ENCODE assay signal across 11 cellular contexts in genomic region chr3:112308151-112308911, GRCh38. TPM values are rescaled to one million over a fixed set of nuclear protein-coding genes. Genes with fewer than 3 reads are reported as not detected.
A peak's percentile ranks its signal among the peaks of the same experiment; 100 is the strongest.
DNase-seq lines count a peak whose midpoint lies in the region.
"Had no signal": no experiment of that assay in that cellular context is flagged by ENCODE, and none has a peak within 500 bp of the region (broad histone marks: within the 10 kb centered on the region; RNA-seq: fewer than 3 reads in every experiment).

No MANE protein-coding gene starts in this region.

- peaks cover 1% of the 10 kb centered on the region for H3K79me1 ChIP-seq in neuronal stem cell (ENCODE audit: low read depth, low read length)

- no peak overlapping the region for H4K8ac ChIP-seq in neuronal stem cell (ENCODE audit: low read depth, low read length)

- H3K9me2 ChIP-seq in Karpas-422 (replicated peaks; ENCODE audit: insufficient read depth, low read length) = no peaks in the 10 kb centered on the region

- H2BK5ac ChIP-seq in neuronal stem cell (ENCODE audit: low read length) = no peak overlapping the region

- H4K20me1 ChIP-seq in Karpas-422 (ENCODE audit: insufficient read depth, low read depth, low read length) = no peaks in the 10 kb centered on the region

- H3K14ac ChIP-seq in neuronal stem cell (ENCODE audit: low read length) = no peak overlapping the region

- no peak overlapping the region for H2BK15ac ChIP-seq in neuronal stem cell (ENCODE audit: low read length)

- H3K36me3 ChIP-seq in HUES64 (ENCODE audit: insufficient read depth, low read length) (no peaks in the 10 kb centered on the region), neuronal stem cell (replicated peaks in 1 of 2; ENCODE audit: control insufficient read depth in 2 of 2, insufficient read depth in 2 of 2, low read length in 2 of 2) (no peaks in the 10 kb centered on the region), Karpas-422 (ENCODE audit: insufficient read depth, low read length) (no peaks in the 10 kb centered on the region)
- H3K36me3 ChIP-seq: MG63 had no signal

- WGBS in HUES64 = 62% methylated on average over 5 of the region's 7 CpGs
- WGBS in neuronal stem cell (ENCODE audit: extremely low coverage in 2 of 2, insufficient read length in 2 of 2, insufficient replicate concordance in 1 of 2), 2 donors = no CpG with 5 or more reads among the region's 7 CpGs

- DNase-seq in NCI-H82 treated with DMSO at 0.1 percent for 48 hours (lab: John Stamatoyannopoulos, UW; ENCODE audit: unreplicated experiment) (peak; percentile 64), epithelial cell of prostate (ENCODE audit: low read depth, low spot score) (peak; percentile 27), neuronal stem cell (ENCODE audit: low spot score) (peak; percentile 47), Karpas-422 (no peak), D341Med (ENCODE audit: low spot score) (no peak), H4 (ENCODE audit: low spot score) (no peak)
- DNase-seq in central memory CD4-positive, alpha-beta T cell = no peak
- DNase-seq: MG63 had no signal

- no peaks in the 10 kb centered on the region for H3K79me2 ChIP-seq in Karpas-422 (ENCODE audit: low read length)

- no peak overlapping the region for H3K4ac ChIP-seq in neuronal stem cell (ENCODE audit: low read length)

- H4K91ac ChIP-seq in neuronal stem cell (ENCODE audit: low read depth, low read length, poor library complexity) = no peak overlapping the region

- no peak overlapping the region for H2BK12ac ChIP-seq in neuronal stem cell (ENCODE audit: low read length)

- H2AK5ac ChIP-seq in neuronal stem cell (ENCODE audit: low read depth, low read length) = no peak overlapping the region

- H3K23ac ChIP-seq in neuronal stem cell (ENCODE audit: low read depth, low read length, poor library complexity) = no peak overlapping the region

- H3K18ac ChIP-seq in neuronal stem cell (ENCODE audit: low read length) = no peak overlapping the region

- no peaks in the 10 kb centered on the region for H3K27me3 ChIP-seq in HUES64 (ENCODE audit: insufficient read depth, low read length)
- H3K27me3 ChIP-seq in neuronal stem cell (ENCODE audit: control insufficient read depth in 3 of 3, insufficient read depth in 3 of 3, low read depth in 1 of 3, low read length in 3 of 3) = no peaks in the 10 kb centered on the region
- H3K27me3 ChIP-seq in Karpas-422 (ENCODE audit: low read length) = no peaks in the 10 kb centered on the region
- H3K27me3 ChIP-seq: MG63 had no signal

- H3K27ac ChIP-seq in HUES64 (ENCODE audit: low read depth, low read length) = peak overlapping the region; percentile 22; the same call in 1 of the 2 replicates
- peak overlapping the region; percentile 62 for H3K27ac ChIP-seq in epithelial cell of prostate
- H3K27ac ChIP-seq in neuronal stem cell (replicated peaks; ENCODE audit: low read length) = no peak overlapping the region
- no peak overlapping the region for H3K27ac ChIP-seq in Karpas-422 (ENCODE audit: low read length)
- H3K27ac ChIP-seq: coronary artery had no signal

- H3K4me3 ChIP-seq in HUES64 (ENCODE audit: low read length) = no peak overlapping the region
- H3K4me3 ChIP-seq in neuronal stem cell (ENCODE audit: low read length in 2 of 2) = no peak overlapping the region
- no peak overlapping the region for H3K4me3 ChIP-seq in Karpas-422 (ENCODE audit: low read length)
- H3K4me3 ChIP-seq: coronary artery, MG63 had no signal

- H3K4me2 ChIP-seq in neuronal stem cell (ENCODE audit: insufficient read depth, low read length, poor library complexity, severe bottlenecking) (no peak overlapping the region), Karpas-422 (ENCODE audit: low read depth, low read length, poor library complexity, severe bottlenecking) (no peak overlapping the region)

- H2AFZ ChIP-seq in neuronal stem cell (ENCODE audit: low read length) (peak overlapping the region; percentile 41), Karpas-422 (ENCODE audit: low read length) (no peak overlapping the region)

- H3K4me1 ChIP-seq in HUES64 (ENCODE audit: insufficient read depth, low read length) = peaks cover 35% of the 10 kb centered on the region
- H3K4me1 ChIP-seq in neuronal stem cell (ENCODE audit: control insufficient read depth in 2 of 2, insufficient read depth in 1 of 2, low read depth in 1 of 2, low read length in 2 of 2) = peaks cover 12 to 20% of the 10 kb centered on the region in 2 donors
- peaks cover 11% of the 10 kb centered on the region for H3K4me1 ChIP-seq in Karpas-422 (ENCODE audit: low read length)

- H3K9ac ChIP-seq in HUES64 (ENCODE audit: low read depth, low read length) (no peak overlapping the region), neuronal stem cell (ENCODE audit: low read depth, low read length, poor library complexity) (no peak overlapping the region), Karpas-422 (ENCODE audit: low read length) (no peak overlapping the region)

- H2BK120ac ChIP-seq in neuronal stem cell (ENCODE audit: low read depth, low read length) = no peak overlapping the region

- H3K9me3 ChIP-seq in HUES64 (ENCODE audit: insufficient read depth, low read depth, low read length) (no peaks in the 10 kb centered on the region), neuronal stem cell (replicated peaks in 1 of 2; ENCODE audit: control insufficient read depth in 2 of 2, insufficient read depth in 1 of 2, low read depth in 1 of 2, low read length in 2 of 2) (no peaks in the 10 kb centered on the region), Karpas-422 (ENCODE audit: low read length) (no peaks in the 10 kb centered on the region)
- H3K9me3 ChIP-seq: MG63 had no signal

RNA-seq across cellular contexts. Expression of gene SLC9C1, which starts 14.3 kb away (rescaled TPM):
- 0.15 TPM for polyA plus RNA-seq in HUES64 (2013, experiment 1 of 2)
- polyA plus RNA-seq in HUES64 (2013, experiment 2 of 2) = 0.51 TPM
- polyA plus RNA-seq in neuronal stem cell (2013, experiment 1 of 2) = 0.03 TPM
- polyA plus RNA-seq in neuronal stem cell (2013, experiment 2 of 2) = 0.24 TPM
- total RNA-seq in Karpas-422 (2014; rRNA removed; shearing (Covaris generic); ENCODE audit: low replicate concordance) = 1.1 TPM in 1 of 2 replicates, not detected in the other
- total RNA-seq in H4 (2014; rRNA removed; shearing (Covaris generic)) = not detected in 2 replicates
- polyA plus RNA-seq: liver had no signal

RNA-seq across cellular contexts. Expression of gene CD200, which starts 24.6 kb away (rescaled TPM):
- polyA plus RNA-seq in HUES64 (2013, experiment 1 of 2) = 52.1 TPM
- polyA plus RNA-seq in HUES64 (2013, experiment 2 of 2) = 56.7 TPM
- polyA plus RNA-seq in neuronal stem cell (2013, experiment 1 of 2) = 82.5 TPM
- polyA plus RNA-seq in neuronal stem cell (2013, experiment 2 of 2) = 81.2 TPM
- not detected in 2 replicates for total RNA-seq in Karpas-422 (2014; rRNA removed; shearing (Covaris generic); ENCODE audit: low replicate concordance)
- total RNA-seq in H4 (2014; rRNA removed; shearing (Covaris generic)) = not detected in 2 replicates

Comparison
In these comparisons a context has a peak if more than half of its experiments do, and no peak if none do; other contexts are left out.
1. H3K27ac ChIP-seq: peak in HUES64 (single experiment) and epithelial cell of prostate (single experiment); none in neuronal stem cell (single experiment) and Karpas-422 (single experiment).
2. DNase-seq: peak in NCI-H82 treated with DMSO at 0.1 percent for 48 hours (single experiment), epithelial cell of prostate (single experiment) and neuronal stem cell (single experiment); none in central memory CD4-positive, alpha-beta T cell (single experiment), Karpas-422 (single experiment), D341Med (single experiment) and H4 (single experiment).